1 cellular context compared by ENCODE assay signal in the genomic region with DNA sequence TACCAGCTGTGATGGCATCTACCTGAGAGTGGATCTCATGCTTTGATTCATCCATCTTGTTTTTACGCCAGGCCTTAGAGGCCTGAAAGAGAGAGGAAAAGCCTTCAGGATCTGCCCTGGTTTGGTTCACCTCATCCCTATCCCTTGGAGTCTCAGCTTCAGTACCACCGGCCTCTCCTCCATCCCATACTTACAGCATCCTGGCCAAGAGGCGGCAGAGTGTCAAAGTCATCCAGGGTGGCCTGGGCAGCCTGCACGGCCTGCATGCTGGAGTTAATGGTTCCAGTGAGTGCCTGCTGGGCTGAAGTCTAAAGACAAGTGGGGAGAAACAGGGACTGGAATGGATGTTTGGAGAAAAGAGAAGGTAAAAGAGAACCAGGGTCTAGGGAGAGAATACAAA.
TF ChIP-seq lines count a peak whose summit lies in the region.

No MANE protein-coding gene starts in this region.

TF ChIP-seq in endothelial cell of umbilical vein, 7 proteins besides CTCF, POLR2A, EP300 and RAD21:
- TF ChIP-seq, protein P1, sequence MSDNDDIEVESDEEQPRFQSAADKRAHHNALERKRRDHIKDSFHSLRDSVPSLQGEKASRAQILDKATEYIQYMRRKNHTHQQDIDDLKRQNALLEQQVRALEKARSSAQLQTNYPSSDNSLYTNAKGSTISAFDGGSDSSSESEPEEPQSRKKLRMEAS (IDR thresholded peaks at IDR 0.05; ENCODE audit: insufficient read depth, insufficient read length): no peak
- TF ChIP-seq FOS (IDR thresholded peaks at IDR 0.05; ENCODE audit: borderline replicate concordance, insufficient read depth, low read length) (no peak), JUN (IDR thresholded peaks at IDR 0.05; ENCODE audit: borderline replicate concordance, insufficient read depth, insufficient read length, low read depth) (no peak), EZH2 (IDR thresholded peaks at IDR 0.05; ENCODE audit: borderline replicate concordance, low read depth, low read length, severe bottlenecking) (no peak), POLR2AphosphoS5 (IDR thresholded peaks at IDR 0.05; ENCODE audit: insufficient read depth, low read depth, low read length) (no peak), MYC (IDR thresholded peaks at IDR 0.05; ENCODE audit: low read depth, low read length) (no peak), GATA2 (IDR thresholded peaks at IDR 0.05; ENCODE audit: insufficient read depth, insufficient read length, low read depth, low read length) (no peak)
